9 cellular contexts compared by ENCODE assay signal in genomic region chr9:72356019-72356653, GRCh38. TPM values are rescaled to one million over a fixed set of nuclear protein-coding genes. Genes with fewer than 3 reads are reported as not detected.
DNase-seq lines count a peak whose midpoint lies in the region; ATAC-seq, FAIRE-seq and TF ChIP-seq lines count a peak whose summit lies in the region.
"Had no signal": no experiment of that assay in that cellular context is flagged by ENCODE, and none has a peak within 500 bp of the region (broad histone marks: within the 10 kb centered on the region; RNA-seq: fewer than 3 reads in every experiment).

No MANE protein-coding gene starts in this region.

- H3K27ac ChIP-seq in right lobe of liver (peak overlapping the region in 2 of 3 donors; percentile 13 to 20), HepG2 (ENCODE audit: extremely low read length, insufficient read depth, low read length) (no peak overlapping the region), adrenal gland (peak overlapping the region in 3 of 5 donors; percentile 40 to 53 (median 44)), left lung (peak overlapping the region; percentile 30 to 80), upper lobe of right lung (peak overlapping the region; percentile 33)

- BruUV-seq in HepG2 (replicated peaks; lab: Mats Ljungman, UMichigan): no TSS peak

- intact Hi-C loops in right lobe of liver (cut with DNase I): no loop called here
- intact Hi-C loops in HepG2 (cut with micrococcal nuclease; ENCODE audit: unreplicated experiment): loop anchor here (10.0 kb wide), 1 partner anchor 469 kb away; no protein-coding TSS in a partner anchor
- intact Hi-C loops in adrenal gland (cut with DNase I): loop anchor here in 1 of 2 donors (5.0 to 10.0 kb wide), 2 partner anchors 59 to 239 kb away; no protein-coding TSS in a partner anchor
- intact Hi-C loops in left lung (cut with DNase I): loop anchor here in 1 of 2 donors (10.0 kb wide), 1 partner anchor 229 kb away; no protein-coding TSS in a partner anchor
- intact Hi-C loops in upper lobe of right lung (cut with DNase I): no loop called here

- H3K79me2 ChIP-seq in HepG2 (ENCODE audit: insufficient read depth, low read length): peaks cover 39% of the 10 kb centered on the region

- H3K9me3 ChIP-seq in right lobe of liver (no peaks in the 10 kb centered on the region), HepG2 (ENCODE audit: low read length) (no peaks in the 10 kb centered on the region), adrenal gland (replicated peaks in 1 of 3) (no peaks in the 10 kb centered on the region), left lung (no peaks in the 10 kb centered on the region), upper lobe of right lung (no peaks in the 10 kb centered on the region)

- H3K36me3 ChIP-seq in right lobe of liver (peaks cover 5 to 74% (median 43%) of the 10 kb centered on the region in 4 donors), HepG2 (replicated peaks in 1 of 2; ENCODE audit: control insufficient read depth in 1 of 2, insufficient read depth in 2 of 2, low read length in 2 of 2) (peaks cover 21 to 61% of the 10 kb centered on the region in 2 experiments), adrenal gland (replicated peaks in 1 of 2) (peaks cover 0 to 79% of the 10 kb centered on the region in 2 donors), left lung (peaks cover 0 to 90% of the 10 kb centered on the region in 2 donors), upper lobe of right lung (peaks cover 90% of the 10 kb centered on the region)

- FAIRE-seq in HepG2 (lab: Jason Lieb, UNC): no peak

- TF ChIP-seq EP300 in HepG2 (IDR thresholded peaks at IDR 0.05; ENCODE audit: low read depth in 2 of 2, low read length in 2 of 2): no peak
- no peak for TF ChIP-seq EP300 in HepG2 (CRISPR knock-in tag; IDR thresholded peaks at IDR 0.05; ENCODE audit: borderline replicate concordance)

- no peak overlapping the region for H3K4me3 Mint-ChIP-seq in activated CD8-positive, alpha-beta memory T cell treated with anti-CD3 and anti-CD28 coated beads, Interleukin-2, amount 10 ng/mL, durations not matched to agents 7 days and 5 days
- H3K4me3 Mint-ChIP-seq: CD4-positive, alpha-beta memory T cell had no signal

- TF ChIP-seq RAD21 in HepG2 (CRISPR knock-in tag; IDR thresholded peaks at IDR 0.05): no peak

- no peaks in the 10 kb centered on the region for H3K27me3 Mint-ChIP-seq in activated CD8-positive, alpha-beta memory T cell treated with anti-CD3 and anti-CD28 coated beads, Interleukin-2, amount 10 ng/mL, durations not matched to agents 7 days and 5 days
- H3K27me3 Mint-ChIP-seq: CD4-positive, alpha-beta memory T cell had no signal

- H3K27ac Mint-ChIP-seq in activated CD8-positive, alpha-beta memory T cell treated with anti-CD3 and anti-CD28 coated beads, Interleukin-2, amount 10 ng/mL, durations not matched to agents 7 days and 5 days: no peak overlapping the region

- in situ Hi-C loops in HepG2 (cut with HindIII; ENCODE audit: extremely low pct_ligation_motif_present, low pct_unique_long_range_greater_than_20kb): no loop called here

- no peaks in the 10 kb centered on the region for H3K9me3 Mint-ChIP-seq in activated CD8-positive, alpha-beta memory T cell treated with anti-CD3 and anti-CD28 coated beads, Interleukin-2, amount 10 ng/mL, durations not matched to agents 7 days and 5 days (ENCODE audit: low read depth)
- H3K9me3 Mint-ChIP-seq: CD4-positive, alpha-beta memory T cell had no signal

- H4K20me1 ChIP-seq in HepG2 (ENCODE audit: insufficient read depth, low read length): peaks cover 45% of the 10 kb centered on the region

- POLR2A ChIA-PET in HepG2 (lab: Yijun Ruan, JAX): interaction anchor here (3.1 kb wide), 1 partner anchor 9 kb away, joined by 22 read pairs; the partner anchor contains the start of gene ZFAND5

- H3K27me3 ChIP-seq in right lobe of liver (no peaks in the 10 kb centered on the region), HepG2 (ENCODE audit: control insufficient read depth in 1 of 2, insufficient read depth in 2 of 2, low read length in 2 of 2) (no peaks in the 10 kb centered on the region), adrenal gland (no peaks in the 10 kb centered on the region), left lung (no peaks in the 10 kb centered on the region), upper lobe of right lung (no peaks in the 10 kb centered on the region)

- H3K4me2 ChIP-seq in HepG2 (ENCODE audit: low read depth, low read length): no peak overlapping the region

- no peak overlapping the region for H3K4me3 ChIP-seq in right lobe of liver
- H3K4me3 ChIP-seq in HepG2 (replicated peaks in 1 of 3; ENCODE audit: insufficient read depth in 1 of 3, low read depth in 2 of 3, low read length in 3 of 3): no peak overlapping the region
- H3K4me3 ChIP-seq in adrenal gland: no peak overlapping the region
- H3K4me3 ChIP-seq in left lung: no peak overlapping the region
- H3K4me3 ChIP-seq in upper lobe of right lung: no peak overlapping the region

- peaks cover 69% of the 10 kb centered on the region for H3K36me3 Mint-ChIP-seq in activated CD8-positive, alpha-beta memory T cell treated with anti-CD3 and anti-CD28 coated beads, Interleukin-2, amount 10 ng/mL, durations not matched to agents 7 days and 5 days

- peak; percentile 2 to 40 (median 16) for ATAC-seq in right lobe of liver
- ATAC-seq in HepG2: no peak
- ATAC-seq in left lung: peak; percentile 34
- ATAC-seq in upper lobe of right lung: peak; percentile 55
- ATAC-seq in activated CD8-positive, alpha-beta memory T cell treated with anti-CD3 and anti-CD28 coated beads, Interleukin-2, amount 10 ng/mL, durations not matched to agents 7 days and 5 days: no peak
- no peak for ATAC-seq in GM19351 (IDR thresholded peaks at IDR 0.05; ENCODE audit: unreplicated experiment)

- TF ChIP-seq POLR2A in right lobe of liver (IDR thresholded peaks at IDR 0.05): no peak
- TF ChIP-seq POLR2A in HepG2 (IDR thresholded peaks at IDR 0.05; ENCODE audit: insufficient read depth in 1 of 2, low read depth in 2 of 2, low read length in 2 of 2): no peak
- no peak for TF ChIP-seq POLR2A in adrenal gland (IDR thresholded peaks at IDR 0.05)

- no peak overlapping the region for H2AFZ ChIP-seq in HepG2 (ENCODE audit: low read length)

- TF ChIP-seq CTCF in right lobe of liver (IDR thresholded peaks at IDR 0.05) (no peak), HepG2 (CRISPR knock-in tag; IDR thresholded peaks at IDR 0.05) (no peak), adrenal gland (IDR thresholded peaks at IDR 0.05) (no peak), left lung (IDR thresholded peaks at IDR 0.05) (no peak), upper lobe of right lung (IDR thresholded peaks at IDR 0.05) (no peak), GM20000 (IDR thresholded peaks at IDR 0.05; ENCODE audit: extremely low read depth, missing control alignments) (no peak)

- 19% methylated on average over 10 of the region's 10 CpGs for WGBS in right lobe of liver (ENCODE audit: insufficient coverage, low coverage, low lambda C conversion rate, missing lambda C conversion rate)
- WGBS in HepG2 (ENCODE audit: low lambda C conversion rate): 92% methylated on average over 10 of the region's 10 CpGs
- WGBS in adrenal gland, 4 donors: 42 to 48% (median 45%) methylated on average over 10 of the region's 10 CpGs

- CTCF ChIA-PET in HepG2 (lab: Yijun Ruan, JAX; ENCODE audit: low intra/inter-chr PET ratio, low total read pairs): no interaction called here
- CTCF ChIA-PET in activated CD8-positive, alpha-beta memory T cell treated with anti-CD3 and anti-CD28 coated beads, Interleukin-2, amount 10 ng/mL, durations not matched to agents 7 days and 5 days (lab: Charles Lee): no interaction called here

- H3K9ac ChIP-seq in HepG2 (ENCODE audit: insufficient read depth, low read depth, low read length): no peak overlapping the region

- H3K4me1 Mint-ChIP-seq in activated CD8-positive, alpha-beta memory T cell treated with anti-CD3 and anti-CD28 coated beads, Interleukin-2, amount 10 ng/mL, durations not matched to agents 7 days and 5 days: peaks cover 40% of the 10 kb centered on the region

- peaks cover 0 to 87% (median 35%) of the 10 kb centered on the region in 4 donors for H3K4me1 ChIP-seq in right lobe of liver
- peaks cover 63% of the 10 kb centered on the region for H3K4me1 ChIP-seq in HepG2 (ENCODE audit: insufficient read depth, low read length)
- H3K4me1 ChIP-seq in adrenal gland (replicated peaks in 1 of 2): peaks cover 40 to 53% of the 10 kb centered on the region in 2 donors
- H3K4me1 ChIP-seq in left lung: peaks cover 29 to 65% of the 10 kb centered on the region in 2 donors
- peaks cover 59% of the 10 kb centered on the region for H3K4me1 ChIP-seq in upper lobe of right lung

- DNase-seq in right lobe of liver: no peak
- no peak for DNase-seq in HepG2 (ENCODE audit: low spot score)
- peak in 3 of 7 donors; percentile 18 to 39 (median 30) for DNase-seq in adrenal gland
- no peak for DNase-seq in left lung
- no peak for DNase-seq in upper lobe of right lung
- DNase-seq in activated CD8-positive, alpha-beta memory T cell treated with anti-CD3 and anti-CD28 coated beads, Interleukin-2, amount 10 ng/mL, durations not matched to agents 7 days and 5 days: no peak
- no peak for DNase-seq in GM20000 (ENCODE audit: low spot score)
- DNase-seq: CD4-positive, alpha-beta memory T cell had no signal

RNA-seq across cellular contexts. Expression of gene ZFAND5, which starts 8.9 kb away (rescaled TPM):
- total RNA-seq in right lobe of liver: 100 to 1,000 TPM in 3 of 6 experiments, 10 to 100 TPM in 3; 88.4 to 119 (median 100) TPM
- total RNA-seq in HepG2 (2016; rRNA removed; fragmentation: Illumina TruSeq; extraction: Trizol): 41.8 and 60.2 TPM in 2 replicates
- total RNA-seq in HepG2 (2016; cell fraction: cytosol; rRNA removed; fragmentation: Illumina TruSeq; extraction: Trizol; ENCODE audit: low read depth): 9.1 and 10.4 TPM in 2 replicates
- 40.5 and 58.0 TPM in 2 replicates for total RNA-seq in HepG2 (2016; cell fraction: insoluble cytoplasmic fraction; rRNA removed; fragmentation: Illumina TruSeq; extraction: Trizol)
- total RNA-seq in HepG2 (2016; cell fraction: membrane; rRNA removed; fragmentation: Illumina TruSeq; extraction: Trizol): 31.7 and 31.9 TPM in 2 replicates
- 93.9 and 99.5 TPM in 2 replicates for total RNA-seq in HepG2 (2016; cell fraction: nucleus; rRNA removed; fragmentation: Illumina TruSeq; extraction: Trizol)
- polyA plus RNA-seq in HepG2 (2011; rRNA removed): 49.1 and 53.4 TPM in 2 replicates
- polyA plus RNA-seq in HepG2 (2011; cell fraction: cytosol; rRNA removed): 21.5 and 29.0 TPM in 2 replicates
- polyA plus RNA-seq in HepG2 (2011; cell fraction: nucleus; rRNA removed): 64.8 and 78.1 TPM in 2 replicates
- polyA plus RNA-seq in HepG2 (2012): 72.3 and 73.7 TPM in 2 replicates
- 7.4 and 8.7 TPM in 2 replicates for polyA plus RNA-seq in HepG2 (2016; cell fraction: cytosol; fragmentation: Illumina TruSeq; extraction: Trizol; ENCODE audit: low read depth)
- polyA plus RNA-seq in HepG2 (2016; cell fraction: insoluble cytoplasmic fraction; fragmentation: Illumina TruSeq; extraction: Trizol; ENCODE audit: low read depth): 62.9 and 71.0 TPM in 2 replicates
- 16.8 and 17.5 TPM in 2 replicates for polyA plus RNA-seq in HepG2 (2016; cell fraction: membrane; fragmentation: Illumina TruSeq; extraction: Trizol; ENCODE audit: low read depth)
- 130 TPM in 2 replicates for polyA plus RNA-seq in HepG2 (2016; cell fraction: nucleus; fragmentation: Illumina TruSeq; extraction: Trizol; ENCODE audit: insufficient read depth, low read depth)
- polyA minus RNA-seq in HepG2 (2011; rRNA and poly(A)+ RNA removed; ENCODE audit: low replicate concordance): 13.2 and 13.9 TPM in 2 replicates
- polyA minus RNA-seq in HepG2 (2011; cell fraction: cytosol; rRNA and poly(A)+ RNA removed): 32.9 and 49.2 TPM in 2 replicates
- polyA minus RNA-seq in HepG2 (2011; cell fraction: nucleus; rRNA and poly(A)+ RNA removed): 141 and 188 TPM in 2 replicates
- total RNA-seq in adrenal gland: 100 to 1,000 TPM; 119 to 326 (median 192) TPM
- 100 to 1,000 TPM; 140 to 246 (median 227) TPM for polyA plus RNA-seq in adrenal gland
- 100 to 1,000 TPM; 149 to 161 TPM for total RNA-seq in left lung
- total RNA-seq in upper lobe of right lung: 204 TPM
- total RNA-seq in activated CD8-positive, alpha-beta memory T cell treated with anti-CD3 and anti-CD28 coated beads, Interleukin-2, amount 10 ng/mL, durations not matched to agents 7 days and 5 days: 100 to 1,000 TPM in 1 of 2 experiments, 10 to 100 TPM in 1; 71.7 to 112 TPM

Comparison
In these comparisons a context has a peak if more than half of its experiments do, and no peak if none do; other contexts are left out.
1. ATAC-seq: peak in right lobe of liver (4 of 4), left lung (single experiment) and upper lobe of right lung (single experiment); none in HepG2 (single experiment), activated CD8-positive, alpha-beta memory T cell treated with anti-CD3 and anti-CD28 coated beads, Interleukin-2, amount 10 ng/mL, durations not matched to agents 7 days and 5 days (single experiment) and GM19351 (single experiment).